ENCODE assay signal across 24 cellular contexts in the genomic region with DNA sequence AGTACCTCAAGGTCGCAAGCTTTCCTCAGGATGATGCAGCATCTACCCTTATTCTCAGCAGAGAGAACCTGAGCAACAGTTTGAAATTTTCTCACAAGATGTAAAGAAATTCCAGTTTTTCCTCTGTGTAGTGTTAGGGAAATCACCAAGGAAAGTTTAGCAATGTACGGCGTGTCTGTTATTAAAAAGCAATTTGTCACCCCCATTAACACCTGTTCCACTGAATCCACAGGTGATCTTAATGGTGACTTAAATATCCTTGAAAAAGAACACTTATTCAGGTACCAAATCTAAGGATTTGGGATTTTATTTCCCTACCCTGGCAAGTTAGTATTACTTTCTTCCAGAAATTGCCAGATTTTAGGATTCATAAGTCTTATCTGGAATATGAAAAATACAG.
"Had no signal": no experiment of that assay in that cellular context is flagged by ENCODE, and none has a peak within 500 bp of the region (broad histone marks: within the 10 kb centered on the region; RNA-seq: fewer than 3 reads in every experiment).

No MANE protein-coding gene starts in this region.

- H3K27me3 ChIP-seq: neural progenitor cell, pancreas, right lobe of liver, sigmoid colon, stomach, thyroid gland, tibial nerve, upper lobe of right lung, uterus had no signal

- H3K36me3 Mint-ChIP-seq: naive thymus-derived CD4-positive, alpha-beta T cell; natural killer cell; neural progenitor cell; stimulated activated effector memory CD8-positive, alpha-beta T cell treated with anti-CD3 and anti-CD28 coated beads, Interleukin-12 subunit alpha, Interleukin-12 subunit beta, amount 100 ng/mL, for 72 hours; stimulated activated naive B cell treated with anti-CD40 and anti-IgM and Interleukin-4, amounts not matched to agents 10 μg/mL and 1 μg/mL and 100 μg/mL, for 72 hours had no signal

- H3K4me3 ChIP-seq: neural progenitor cell, pancreas, psoas muscle, right lobe of liver, sigmoid colon, stomach, thoracic aorta, thyroid gland, tibial nerve, upper lobe of right lung, uterus had no signal

- ATAC-seq: naive thymus-derived CD4-positive, alpha-beta T cell; natural killer cell; psoas muscle; right lobe of liver; stimulated activated effector memory CD8-positive, alpha-beta T cell treated with anti-CD3 and anti-CD28 coated beads, Interleukin-12 subunit alpha, Interleukin-12 subunit beta, amount 100 ng/mL, for 72 hours; stimulated activated naive B cell treated with anti-CD40 and anti-IgM and Interleukin-4, amounts not matched to agents 10 μg/mL and 1 μg/mL and 100 μg/mL, for 72 hours had no signal

- H3K4me3 Mint-ChIP-seq: naive thymus-derived CD4-positive, alpha-beta T cell; natural killer cell; nephron; stimulated activated effector memory CD8-positive, alpha-beta T cell treated with anti-CD3 and anti-CD28 coated beads, Interleukin-12 subunit alpha, Interleukin-12 subunit beta, amount 100 ng/mL, for 72 hours; stimulated activated naive B cell treated with anti-CD40 and anti-IgM and Interleukin-4, amounts not matched to agents 10 μg/mL and 1 μg/mL and 100 μg/mL, for 72 hours; stimulated activated naive CD8-positive, alpha-beta T cell treated with anti-CD3 and anti-CD28 coated beads, Interleukin-15, Interleukin-2, amounts not matched to agents 100 ng/mL and 50 ng/mL, for 24 hours had no signal

- DNase-seq: naive thymus-derived CD4-positive, alpha-beta T cell; natural killer cell; occipital lobe; psoas muscle; right cardiac atrium; right lobe of liver; sigmoid colon; stimulated activated CD4-positive, alpha-beta T cell treated with anti-CD3 and anti-CD28 coated beads, Interleukin-15, amount 100 ng/mL, for 24 hours; stimulated activated CD4-positive, alpha-beta T cell treated with anti-CD3 and anti-CD28 coated beads, Interleukin-2, amount 100 ng/mL, for 24 hours; stimulated activated CD4-positive, alpha-beta T cell treated with anti-CD3 and anti-CD28 coated beads, Interleukin-2, amount 100 ng/mL, for 48 hours; stimulated activated CD4-positive, alpha-beta T cell treated with anti-CD3 and anti-CD28 coated beads, Interleukin-4, amount 100 ng/mL, for 24 hours; stimulated activated naive B cell treated with anti-CD40 and anti-IgM and Interleukin-4, amounts not matched to agents 10 μg/mL and 1 μg/mL and 100 μg/mL, for 72 hours; stimulated activated naive CD4-positive, alpha-beta T cell treated with Interleukin-2 at 50 U/mL for 16 hours; upper lobe of right lung; uterus had no signal

- H3K4me1 ChIP-seq: psoas muscle, right lobe of liver, thyroid gland, uterus had no signal

- H2AFZ ChIP-seq: neural progenitor cell had no signal

- H3K9me3 Mint-ChIP-seq: natural killer cell; nephron; neural progenitor cell; stimulated activated effector memory CD8-positive, alpha-beta T cell treated with anti-CD3 and anti-CD28 coated beads, Interleukin-12 subunit alpha, Interleukin-12 subunit beta, amount 100 ng/mL, for 72 hours; stimulated activated naive CD8-positive, alpha-beta T cell treated with anti-CD3 and anti-CD28 coated beads, Interleukin-15, Interleukin-2, amounts not matched to agents 100 ng/mL and 50 ng/mL, for 24 hours had no signal

- H3K27me3 Mint-ChIP-seq: stimulated activated naive B cell treated with anti-CD40 and anti-IgM and Interleukin-4, amounts not matched to agents 10 μg/mL and 1 μg/mL and 100 μg/mL, for 72 hours; stimulated activated naive CD8-positive, alpha-beta T cell treated with anti-CD3 and anti-CD28 coated beads, Interleukin-15, Interleukin-2, amounts not matched to agents 100 ng/mL and 50 ng/mL, for 24 hours had no signal

- H3K4me1 Mint-ChIP-seq: naive thymus-derived CD4-positive, alpha-beta T cell; natural killer cell; stimulated activated effector memory CD8-positive, alpha-beta T cell treated with anti-CD3 and anti-CD28 coated beads, Interleukin-12 subunit alpha, Interleukin-12 subunit beta, amount 100 ng/mL, for 72 hours; stimulated activated naive B cell treated with anti-CD40 and anti-IgM and Interleukin-4, amounts not matched to agents 10 μg/mL and 1 μg/mL and 100 μg/mL, for 72 hours had no signal

- H3K9me3 ChIP-seq: pancreas, psoas muscle, right lobe of liver, sigmoid colon, stomach, thoracic aorta, thyroid gland, tibial nerve, upper lobe of right lung, uterus had no signal

- H3K4me2 ChIP-seq: neural progenitor cell had no signal

- H3K27ac Mint-ChIP-seq: natural killer cell; stimulated activated effector memory CD8-positive, alpha-beta T cell treated with anti-CD3 and anti-CD28 coated beads, Interleukin-12 subunit alpha, Interleukin-12 subunit beta, amount 100 ng/mL, for 72 hours; stimulated activated naive B cell treated with anti-CD40 and anti-IgM and Interleukin-4, amounts not matched to agents 10 μg/mL and 1 μg/mL and 100 μg/mL, for 72 hours; stimulated activated naive CD8-positive, alpha-beta T cell treated with anti-CD3 and anti-CD28 coated beads, Interleukin-15, Interleukin-2, amounts not matched to agents 100 ng/mL and 50 ng/mL, for 24 hours had no signal

- H3K27ac ChIP-seq: neural progenitor cell, pancreas, psoas muscle, right lobe of liver, sigmoid colon, thoracic aorta, thyroid gland, upper lobe of right lung, uterus had no signal

- H3K36me3 ChIP-seq: neural progenitor cell, pancreas, right lobe of liver, sigmoid colon, stomach, thoracic aorta, thyroid gland, tibial nerve, upper lobe of right lung, uterus had no signal
